In the genomic region with DNA sequence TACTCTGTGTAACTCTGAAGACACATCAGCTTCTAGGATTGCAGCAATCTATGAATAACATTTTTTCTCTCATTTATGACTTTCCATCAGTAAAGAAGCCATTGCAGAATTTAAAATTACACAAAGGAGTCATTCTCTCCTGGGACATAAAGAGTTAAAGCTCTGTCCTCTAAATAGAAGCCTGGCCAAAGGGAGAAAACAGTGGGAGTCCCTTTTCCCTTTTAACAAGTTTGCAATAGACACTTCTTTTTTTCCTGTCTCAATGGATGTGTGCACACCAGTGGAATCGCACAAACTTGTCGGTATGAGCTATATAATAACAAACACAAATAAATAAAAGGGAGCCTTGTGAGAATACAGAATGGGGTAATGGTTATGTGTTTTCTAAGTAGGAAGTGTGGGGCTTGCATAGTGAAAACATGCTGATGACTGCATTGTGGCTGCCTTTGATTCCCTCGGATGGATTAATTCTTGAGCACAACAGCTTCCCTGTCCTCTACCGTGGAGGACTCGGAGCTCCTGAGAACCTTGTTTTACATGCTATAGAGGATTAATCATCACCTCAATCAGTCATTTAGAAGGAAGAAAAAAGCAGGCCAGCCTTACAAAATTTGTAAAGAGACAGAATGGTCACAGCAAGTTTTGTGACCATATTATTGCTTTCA, we compare ENCODE assay signal across 23 cellular contexts.
DNase-seq lines count a peak whose midpoint lies in the region; ATAC-seq and TF ChIP-seq lines count a peak whose summit lies in the region.
"Had no signal": no experiment of that assay in that cellular context is flagged by ENCODE, and none has a peak within 500 bp of the region (broad histone marks: within the 10 kb centered on the region; RNA-seq: fewer than 3 reads in every experiment).

No MANE protein-coding gene starts in this region.

- peak; percentile 68 for ATAC-seq in esophagus mucosa
- ATAC-seq in GM19351 (IDR thresholded peaks at IDR 0.05; ENCODE audit: unreplicated experiment): no peak
- ATAC-seq: activated naive CD8-positive, alpha-beta T cell treated with anti-CD3 and anti-CD28 coated beads, Interleukin-2, amount 50 U/mL, for 24 hours; K562; stimulated activated naive CD8-positive, alpha-beta T cell treated with anti-CD3 and anti-CD28 coated beads, Interleukin-15, Interleukin-2, amounts not matched to agents 100 U/mL and 50 U/mL, for 24 hours had no signal

- H3K36me3 Mint-ChIP-seq in neural crest cell (ENCODE audit: low read depth): peaks cover 21% of the 10 kb centered on the region

- H3K27me3 Mint-ChIP-seq in neural crest cell (ENCODE audit: low read depth): no peaks in the 10 kb centered on the region
- H3K27me3 Mint-ChIP-seq: activated naive CD8-positive, alpha-beta T cell treated with anti-CD3 and anti-CD28 coated beads, Interleukin-2, amount 50 U/mL, for 24 hours had no signal

- H3K27ac ChIP-seq in cardiac muscle cell (peak overlapping the region; percentile 20), left ventricle myocardium inferior (replicated peaks) (no peak overlapping the region)
- H3K27ac ChIP-seq: 22Rv1, parathyroid adenoma, RWPE1, skin epidermis had no signal

- H3K27me3 ChIP-seq in cardiac muscle cell (no peaks in the 10 kb centered on the region), left ventricle myocardium inferior (ENCODE audit: low read depth) (no peaks in the 10 kb centered on the region)
- H3K27me3 ChIP-seq: esophagus squamous epithelium, tibial nerve had no signal

- peaks cover 77% of the 10 kb centered on the region for H3K4me1 Mint-ChIP-seq in neural crest cell
- H3K4me1 Mint-ChIP-seq: activated naive CD8-positive, alpha-beta T cell treated with anti-CD3 and anti-CD28 coated beads, Interleukin-2, amount 50 U/mL, for 24 hours had no signal

- no peak for TF ChIP-seq CTCF in cardiac muscle cell (IDR thresholded peaks at IDR 0.05; ENCODE audit: low read depth, low read length)
- TF ChIP-seq CTCF in left ventricle myocardium inferior (IDR thresholded peaks at IDR 0.05; ENCODE audit: borderline replicate concordance): no peak
- no peak for TF ChIP-seq CTCF in neural crest cell (conservative IDR thresholded peaks at IDR 0.05)

- peak overlapping the region; percentile 80 for H3K4me3 Mint-ChIP-seq in neural crest cell
- H3K4me3 Mint-ChIP-seq: activated naive CD8-positive, alpha-beta T cell treated with anti-CD3 and anti-CD28 coated beads, Interleukin-2, amount 50 U/mL, for 24 hours had no signal

- intact Hi-C loops in left ventricle myocardium inferior (cut with micrococcal nuclease): no loop called here

- DNase-seq in cardiac muscle cell (ENCODE audit: low read depth in 1 of 2, low spot score in 1 of 2) (no peak), left ventricle myocardium inferior (no peak), neural crest cell (ENCODE audit: low read depth, low spot score) (no peak), H4 (ENCODE audit: low spot score) (no peak), DMS53 (lab: John Stamatoyannopoulos, UW) (no peak), HT-29 (ENCODE audit: low spot score) (no peak)
- DNase-seq: activated CD4-positive, alpha-beta T cell treated with anti-CD3 and anti-CD28 coated beads for 4 hours; activated naive CD8-positive, alpha-beta T cell treated with anti-CD3 and anti-CD28 coated beads, Interleukin-2, amount 50 U/mL, for 24 hours; AML-193; Calu3; esophagus squamous epithelium; NCI-H187; NCI-H345; stimulated activated naive CD8-positive, alpha-beta T cell treated with anti-CD3 and anti-CD28 coated beads, Interleukin-15, Interleukin-2, amounts not matched to agents 100 U/mL and 50 U/mL, for 24 hours had no signal

- peak overlapping the region; percentile 81 for H3K27ac Mint-ChIP-seq in neural crest cell (ENCODE audit: unreplicated experiment)
- H3K27ac Mint-ChIP-seq: activated naive CD8-positive, alpha-beta T cell treated with anti-CD3 and anti-CD28 coated beads, Interleukin-2, amount 50 U/mL, for 24 hours; activated T-helper 2 cell treated with anti-CD3 and anti-CD28 coated beads, Interferon-gamma antibody, Interleukin-2, Interleukin-4, amounts not matched to agents 10 μg/mL and 5 μg/mL and 100 μg/mL, durations not matched to agents 14 hours and 24 hours and 36 hours had no signal

- H3K4me1 ChIP-seq in cardiac muscle cell (ENCODE audit: low read depth): peaks cover 8% of the 10 kb centered on the region
- H3K4me1 ChIP-seq in left ventricle myocardium inferior: no peaks in the 10 kb centered on the region
- H3K4me1 ChIP-seq: parathyroid adenoma had no signal

- no peaks in the 10 kb centered on the region for H3K9me3 ChIP-seq in cardiac muscle cell (ENCODE audit: low read depth)
- H3K9me3 ChIP-seq in left ventricle myocardium inferior (replicated peaks): no peaks in the 10 kb centered on the region
- H3K9me3 ChIP-seq: esophagus squamous epithelium, tibial nerve had no signal

- H3K4me3 ChIP-seq in cardiac muscle cell: no peak overlapping the region
- H3K4me3 ChIP-seq in left ventricle myocardium inferior: no peak overlapping the region
- H3K4me3 ChIP-seq: esophagus squamous epithelium, K562, skin epidermis, tibial nerve had no signal

- H3K36me3 ChIP-seq in cardiac muscle cell (peaks cover 5% of the 10 kb centered on the region), left ventricle myocardium inferior (peaks cover 30% of the 10 kb centered on the region)

- no peaks in the 10 kb centered on the region for H3K9me3 Mint-ChIP-seq in neural crest cell
- H3K9me3 Mint-ChIP-seq: activated T-helper 2 cell treated with anti-CD3 and anti-CD28 coated beads, Interferon-gamma antibody, Interleukin-2, Interleukin-4, amounts not matched to agents 10 μg/mL and 5 μg/mL and 100 μg/mL, durations not matched to agents 14 hours and 24 hours and 36 hours had no signal
